19 cellular contexts compared by ENCODE assay signal in the genomic region with DNA sequence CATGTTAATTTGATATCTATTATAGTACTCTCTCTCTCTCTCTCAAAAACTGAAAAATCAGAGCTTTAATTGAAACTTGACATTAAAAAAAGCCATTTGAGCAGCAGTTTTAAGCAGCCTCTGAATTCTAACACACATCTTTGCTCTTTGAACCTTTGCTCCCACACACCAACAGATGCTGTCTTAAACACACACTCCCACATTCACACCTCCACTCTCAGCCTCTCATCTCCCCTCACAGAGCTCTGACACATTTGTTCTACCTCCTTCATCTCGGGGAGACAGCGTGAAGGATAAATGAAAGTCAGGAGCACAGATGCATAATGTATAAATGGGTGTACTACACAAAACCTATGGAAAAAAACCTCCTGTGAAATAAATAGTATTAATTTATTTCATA.
"Had no signal": no experiment of that assay in that cellular context is flagged by ENCODE, and none has a peak within 500 bp of the region (broad histone marks: within the 10 kb centered on the region; RNA-seq: fewer than 3 reads in every experiment).

No MANE protein-coding gene starts in this region.

- H3K9me3 ChIP-seq: ascending aorta, breast epithelium, gastrocnemius medialis, pancreas, SJSA1, testis, upper lobe of left lung had no signal

- ATAC-seq: gastrocnemius medialis, left lobe of liver, pancreas, WTC11 had no signal

- H3K36me3 Mint-ChIP-seq: WTC11 had no signal

- H3K27ac ChIP-seq: ascending aorta, breast epithelium, epithelial cell of prostate, gastrocnemius medialis, pancreas, SJSA1, testis, upper lobe of left lung had no signal

- H3K4me1 ChIP-seq: ascending aorta, breast epithelium, gastrocnemius medialis, pancreas, upper lobe of left lung had no signal

- H3K36me3 ChIP-seq: ascending aorta, breast epithelium, gastrocnemius medialis, pancreas, SJSA1, upper lobe of left lung had no signal

- H3K4me3 Mint-ChIP-seq: activated T-cell treated with anti-CD3 and anti-CD28 coated beads, Interleukin-2, amount 50 U/mL, for 24 hours; WTC11 had no signal

- H3K27me3 ChIP-seq: ascending aorta, breast epithelium, gastrocnemius medialis, pancreas, SJSA1, testis, upper lobe of left lung had no signal

- DNase-seq: activated effector memory CD4-positive, alpha-beta T cell treated with Interleukin-2 at 50 U/mL for 16 hours; activated T-cell treated with anti-CD3 and anti-CD28 coated beads, Interleukin-2, amount 50 U/mL, for 24 hours; cerebellar nuclear complex; dermis blood vessel endothelial cell; gastrocnemius medialis; midbrain; pancreas; stimulated activated CD4-positive, alpha-beta T cell treated with anti-CD3 and anti-CD28 coated beads, Interleukin-4, amount 100 ng/mL, for 24 hours; stimulated activated naive CD4-positive, alpha-beta T cell treated with Interleukin-2 at 50 U/mL for 16 hours; T-helper 2 cell; testis; upper lobe of left lung had no signal

- H3K4me3 ChIP-seq: ascending aorta, breast epithelium, gastrocnemius medialis, pancreas, SJSA1, testis, upper lobe of left lung had no signal

- H3K27ac Mint-ChIP-seq: activated T-cell treated with anti-CD3 and anti-CD28 coated beads, Interleukin-2, amount 50 U/mL, for 24 hours; WTC11 had no signal

- FAIRE-seq: islet of Langerhans, pancreas had no signal
